Comparison of ENCODE assay signal across 27 cellular contexts in the genomic region with DNA sequence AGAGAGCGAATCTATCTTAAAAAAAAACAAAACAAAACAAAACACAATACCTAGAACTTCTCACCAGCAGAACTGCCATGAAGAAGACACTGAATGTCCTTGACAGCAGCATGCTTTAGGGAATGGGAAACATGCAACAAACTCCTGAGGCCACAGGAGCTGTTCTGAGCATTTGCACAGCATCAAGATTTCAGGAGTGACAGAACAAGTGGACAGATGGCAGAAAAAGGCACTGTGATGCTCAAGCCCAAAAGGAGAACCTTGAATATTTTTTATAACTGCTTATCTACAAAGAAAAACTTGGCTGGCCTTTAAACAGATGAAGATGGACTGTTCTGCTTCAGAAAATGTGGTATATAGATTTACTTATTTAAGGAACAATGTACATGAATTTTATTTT.
"Had no signal": no experiment of that assay in that cellular context is flagged by ENCODE, and none has a peak within 500 bp of the region (broad histone marks: within the 10 kb centered on the region; RNA-seq: fewer than 3 reads in every experiment).

No MANE protein-coding gene starts in this region.

- H3K36me3 ChIP-seq: colonic mucosa, neural progenitor cell, right atrium auricular region had no signal

- H3K9me3 ChIP-seq: colonic mucosa, esophagus squamous epithelium, left lung, lower lobe of right lung, suprapubic skin, tibial artery had no signal

- H3K4me1 ChIP-seq: left lung, lower lobe of right lung, neural progenitor cell, parathyroid adenoma, psoas muscle, right atrium auricular region, tibial artery had no signal

- H3K4me3 ChIP-seq: colonic mucosa, esophagus squamous epithelium, left lung, lower lobe of right lung, neural progenitor cell, psoas muscle, right atrium auricular region, smooth muscle cell, suprapubic skin, tibial artery had no signal

- DNase-seq: activated CD4-positive, alpha-beta T cell treated with anti-CD3 and anti-CD28 coated beads for 1 hour; activated CD4-positive, alpha-beta T cell treated with anti-CD3 and anti-CD28 coated beads, Interleukin-2, amount 50 U/mL, for 1 hour; activated CD8-positive, alpha-beta T cell treated with anti-CD3 and anti-CD28 coated beads for 36 hours; activated naive CD4-positive, alpha-beta T cell; activated T-cell treated with anti-CD3 and anti-CD28 coated beads, Interleukin-2, amount 50 U/mL, for 4 hours; anterior cingulate cortex; colonic mucosa; effector CD8-positive, alpha-beta T cell; esophagus squamous epithelium; foreskin melanocyte; left lung; lower lobe of right lung; mesenchymal stem cell; natural killer cell; occipital lobe; psoas muscle; stimulated activated CD4-positive, alpha-beta T cell treated with anti-CD3 and anti-CD28 coated beads, Interleukin-15, amount 100 ng/mL, for 24 hours; stimulated activated CD4-positive, alpha-beta T cell treated with anti-CD3 and anti-CD28 coated beads, Interleukin-2, amount 100 ng/mL, for 24 hours; stimulated activated naive CD4-positive, alpha-beta T cell; T-helper 2 cell; tibial artery had no signal

- H3K27ac ChIP-seq: colonic mucosa, epithelial cell of prostate, esophagus squamous epithelium, left lung, lower lobe of right lung, neural progenitor cell, parathyroid adenoma, psoas muscle, right atrium auricular region, suprapubic skin, tibial artery had no signal

- H3K27me3 ChIP-seq: colonic mucosa, esophagus squamous epithelium, left lung, neural progenitor cell, right atrium auricular region, suprapubic skin, tibial artery had no signal
